Comparison of ENCODE assay signal across 8 cellular contexts in the genomic region with DNA sequence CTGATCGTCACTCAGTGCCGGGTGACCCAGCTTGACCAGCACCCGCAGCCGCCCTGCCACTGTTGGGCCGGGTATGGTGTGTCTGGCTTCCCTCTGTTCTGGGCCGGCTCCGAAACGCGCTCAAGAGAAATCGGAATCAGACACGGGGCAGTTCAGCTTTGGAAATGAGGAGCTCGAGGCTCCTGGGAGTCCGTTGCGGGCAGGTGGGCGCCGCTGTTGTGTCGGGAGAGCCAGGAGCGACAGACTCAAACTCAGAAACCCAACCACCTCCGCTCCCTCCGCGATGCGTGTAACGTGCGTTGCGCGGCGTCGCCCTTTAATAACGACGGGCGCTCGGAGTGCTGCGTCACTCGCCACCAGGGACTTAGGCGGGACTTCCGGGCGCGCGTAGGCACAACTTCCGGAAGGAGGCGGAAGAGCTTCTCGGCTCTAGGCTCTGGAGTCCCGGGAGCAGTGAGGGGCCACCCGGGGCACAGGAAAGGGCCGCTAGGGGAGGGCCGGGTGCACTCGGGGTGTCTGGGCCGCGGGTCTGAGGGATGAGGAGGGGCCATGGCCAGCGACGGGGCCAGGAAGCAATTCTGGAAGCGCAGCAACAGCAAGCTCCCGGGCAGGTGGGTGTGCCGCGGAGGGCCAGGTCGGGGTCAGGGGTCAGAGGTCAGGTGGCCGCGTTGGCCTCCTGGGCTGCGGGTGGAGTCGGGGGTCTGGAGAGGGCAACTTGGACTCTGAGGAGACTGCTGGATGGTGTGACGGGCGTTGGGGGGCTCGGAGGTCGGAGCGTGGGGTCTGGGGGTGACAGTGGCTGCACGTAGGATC. TPM values are rescaled to one million over a fixed set of nuclear protein-coding genes. Genes with fewer than 3 reads are reported as not detected.
A peak's percentile ranks its signal among the peaks of the same experiment; 100 is the strongest.
DNase-seq lines count a peak whose midpoint lies in the region; ATAC-seq, FAIRE-seq and TF ChIP-seq lines count a peak whose summit lies in the region.

A gene with protein sequence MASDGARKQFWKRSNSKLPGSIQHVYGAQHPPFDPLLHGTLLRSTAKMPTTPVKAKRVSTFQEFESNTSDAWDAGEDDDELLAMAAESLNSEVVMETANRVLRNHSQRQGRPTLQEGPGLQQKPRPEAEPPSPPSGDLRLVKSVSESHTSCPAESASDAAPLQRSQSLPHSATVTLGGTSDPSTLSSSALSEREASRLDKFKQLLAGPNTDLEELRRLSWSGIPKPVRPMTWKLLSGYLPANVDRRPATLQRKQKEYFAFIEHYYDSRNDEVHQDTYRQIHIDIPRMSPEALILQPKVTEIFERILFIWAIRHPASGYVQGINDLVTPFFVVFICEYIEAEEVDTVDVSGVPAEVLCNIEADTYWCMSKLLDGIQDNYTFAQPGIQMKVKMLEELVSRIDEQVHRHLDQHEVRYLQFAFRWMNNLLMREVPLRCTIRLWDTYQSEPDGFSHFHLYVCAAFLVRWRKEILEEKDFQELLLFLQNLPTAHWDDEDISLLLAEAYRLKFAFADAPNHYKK (plus strand): TSS at position 413 of the 813 bp plus-strand sequence. CDS start 137 bp downstream, at position 550.

- no peaks in the 10 kb centered on the region for H3K9me3 ChIP-seq in kidney (ENCODE audit: control insufficient read depth in 1 of 2, low read length in 2 of 2)

- H3K4me3 ChIP-seq in AG09309 (ENCODE audit: control insufficient read depth, low read depth, low read length) (peak within 1 kb of the TSS; percentile 97), kidney (ENCODE audit: low read length in 2 of 2) (peak within 1 kb of the TSS; percentile 83 to 93)

- TF ChIP-seq CTCF in AG09309 (IDR thresholded peaks at IDR 0.05; ENCODE audit: control insufficient read depth, insufficient read depth, low read depth, low read length, missing control alignments) (no peak), kidney (IDR thresholded peaks at IDR 0.05; ENCODE audit: borderline replicate concordance, extremely low read depth, insufficient read depth) (no peak)

- H3K27ac ChIP-seq in kidney (ENCODE audit: low read depth in 2 of 2, low read length in 2 of 2): peak within 1 kb of the TSS; percentile 92 to 96

- intact Hi-C loops in kidney (cut with DNase I): no loop called here

- DNase-seq in AG09309 (ENCODE audit: low read depth) (peak; percentile 64), NCI-H510A (lab: John Stamatoyannopoulos, UW) (peak; percentile 79), cerebellum (ENCODE audit: low spot score) (peak; percentile 96), kidney (peak; percentile 98)
- DNase-seq in activated CD4-positive, alpha-beta T cell treated with anti-CD3 and anti-CD28 coated beads for 24 hours (ENCODE audit: low read depth in 2 of 2): peak; percentile 92 to 94
- peak; percentile 86 to 93 for DNase-seq in stimulated activated CD4-positive, alpha-beta T cell treated with anti-CD3 and anti-CD28 coated beads, Interleukin-15, amount 100 ng/mL, for 1 hour (ENCODE audit: low read depth in 1 of 2, low spot score in 1 of 2)

- ATAC-seq in GM19025 (IDR thresholded peaks at IDR 0.05; ENCODE audit: low read depth, unreplicated experiment): peak; percentile 64
- ATAC-seq in HG03342 (IDR thresholded peaks at IDR 0.05; ENCODE audit: unreplicated experiment): peak; percentile 71

- peak within 1 kb of the TSS; percentile 91 to 96 for H3K9ac ChIP-seq in kidney (ENCODE audit: low read length in 2 of 2)

- no peak for FAIRE-seq in kidney (lab: Jason Lieb, UNC)

- peaks cover 10 to 13% of the 10 kb centered on the region in 2 donors for H3K4me1 ChIP-seq in kidney (ENCODE audit: control insufficient read depth in 1 of 2, insufficient read depth in 1 of 2, low read depth in 1 of 2, low read length in 2 of 2)

- no peaks in the 10 kb centered on the region for H3K36me3 ChIP-seq in kidney (ENCODE audit: control insufficient read depth in 1 of 2, insufficient read depth in 2 of 2, low read length in 2 of 2)

RNA-seq across cellular contexts. Expression of the gene that starts here (rescaled TPM):
- total RNA-seq in cerebellum (8.2 TPM), kidney (39.4 TPM)
- polyA plus RNA-seq in kidney (ENCODE audit: insufficient read depth, low read depth, low replicate concordance): 24.6 TPM

Comparison
In these comparisons a context has a peak if more than half of its experiments do, and no peak if none do; other contexts are left out.
1. Peak in every context shown above with its lines: DNase-seq, ATAC-seq, H3K4me3 ChIP-seq and H3K27ac ChIP-seq.